20 cellular contexts compared by ENCODE assay signal in genomic region chr17:70968302-70968701, GRCh38.
DNase-seq lines count a peak whose midpoint lies in the region; ATAC-seq and TF ChIP-seq lines count a peak whose summit lies in the region.
"Had no signal": no experiment of that assay in that cellular context is flagged by ENCODE, and none has a peak within 500 bp of the region (broad histone marks: within the 10 kb centered on the region; RNA-seq: fewer than 3 reads in every experiment).

No MANE protein-coding gene starts in this region.

- no peak overlapping the region for H2BK12ac ChIP-seq in mesenchymal stem cell (ENCODE audit: low read length in 2 of 2)

- no peak overlapping the region for H4K91ac ChIP-seq in mesenchymal stem cell (ENCODE audit: low read length)

- H3K9me3 ChIP-seq in mesenchymal stem cell (ENCODE audit: control insufficient read depth, low read length), result peaks cover 33% of the 10 kb centered on the region
- H3K9me3 ChIP-seq: BE2C had no signal

- no peak overlapping the region for H3K18ac ChIP-seq in mesenchymal stem cell (ENCODE audit: low read depth in 1 of 2, low read length in 2 of 2)

- no peak for TF ChIP-seq CTCF in choroid plexus epithelial cell (conservative IDR thresholded peaks at IDR 0.05; ENCODE audit: low read depth, low read length)

- H3K4me3 ChIP-seq in choroid plexus epithelial cell (ENCODE audit: low read depth, low read length) (no peak overlapping the region), mesenchymal stem cell (ENCODE audit: insufficient read depth in 1 of 2, low read depth in 1 of 2, low read length in 2 of 2) (no peak overlapping the region)

- no peak overlapping the region for H3K23ac ChIP-seq in mesenchymal stem cell (ENCODE audit: low read length in 2 of 2)

- no peak for ATAC-seq in HG02571 (IDR thresholded peaks at IDR 0.05; ENCODE audit: unreplicated experiment)
- ATAC-seq: Panc1, Right ventricle myocardium inferior had no signal

- no peak overlapping the region for H4K8ac ChIP-seq in mesenchymal stem cell (ENCODE audit: low read length)

- H3K14ac ChIP-seq in mesenchymal stem cell (ENCODE audit: low read length in 2 of 2), result no peak overlapping the region

- H3K4me1 ChIP-seq in mesenchymal stem cell (ENCODE audit: control insufficient read depth, insufficient read depth, low read depth, low read length), result no peaks in the 10 kb centered on the region
- H3K4me1 ChIP-seq: BE2C had no signal

- DNase-seq in DMS53 (lab: John Stamatoyannopoulos, UW) (peak; percentile 18), DMS53 treated with DMSO at 0.1 percent for 48 hours (lab: John Stamatoyannopoulos, UW; ENCODE audit: unreplicated experiment) (no peak), RPMI7951 (ENCODE audit: low read depth) (peak; percentile 32), choroid plexus epithelial cell (ENCODE audit: low read depth) (peak; percentile 61), mesenchymal stem cell (peak; percentile 79), NCI-H82 (lab: John Stamatoyannopoulos, UW) (no peak), NCI-H345 (lab: John Stamatoyannopoulos, UW) (no peak)
- DNase-seq: BE2C; CD4-positive, CD25-positive, alpha-beta regulatory T cell; COR-L47; DMS 273 treated with DMSO at 0.1 percent for 48 hours; H9; Kasumi-1; NCI-H1105 treated with DMSO at 0.1 percent for 48 hours; NCI-H1694; NCI-H510A treated with DMSO at 0.1 percent for 48 hours had no signal

- no peak overlapping the region for H2AFZ ChIP-seq in mesenchymal stem cell (ENCODE audit: low read depth, low read length)

- H3K27me3 ChIP-seq in mesenchymal stem cell (ENCODE audit: control insufficient read depth in 1 of 2, insufficient read depth in 1 of 2, low read length in 2 of 2), result no peaks in the 10 kb centered on the region
- H3K27me3 ChIP-seq: BE2C had no signal

- WGBS in mesenchymal stem cell, result no CpG with 5 or more reads among the region's 3 CpGs

- H2BK5ac ChIP-seq in mesenchymal stem cell (ENCODE audit: low read depth, low read length, poor library complexity, severe bottlenecking), result no peak overlapping the region

- H3K79me1 ChIP-seq in mesenchymal stem cell (replicated peaks; ENCODE audit: low read length, poor library complexity, severe bottlenecking), result no peaks in the 10 kb centered on the region

- H3K36me3 ChIP-seq in mesenchymal stem cell (ENCODE audit: control insufficient read depth in 1 of 2, insufficient read depth in 2 of 2, low read depth in 1 of 2, low read length in 2 of 2), result no peaks in the 10 kb centered on the region
- H3K36me3 ChIP-seq: BE2C had no signal

- H3K27ac ChIP-seq in mesenchymal stem cell (ENCODE audit: low read length, poor library complexity, severe bottlenecking), result no peak overlapping the region
- H3K27ac ChIP-seq: 22Rv1 had no signal

- no peak overlapping the region for H3K4ac ChIP-seq in mesenchymal stem cell (ENCODE audit: low read depth in 1 of 2, low read length in 2 of 2)

- no peak overlapping the region for H2BK15ac ChIP-seq in mesenchymal stem cell (ENCODE audit: low read depth, poor library complexity, severe bottlenecking)

- H3K4me2 ChIP-seq in mesenchymal stem cell (ENCODE audit: low read length, poor library complexity, severe bottlenecking), result no peak overlapping the region

- H3K9ac ChIP-seq in mesenchymal stem cell (ENCODE audit: low read length), result no peak overlapping the region

- H2BK120ac ChIP-seq in mesenchymal stem cell (ENCODE audit: low read depth, low read length), result no peak overlapping the region

- no peak overlapping the region for H2AK5ac ChIP-seq in mesenchymal stem cell (ENCODE audit: low read length, severe bottlenecking)

Comparison
In these comparisons a context has a peak if more than half of its experiments do, and no peak if none do; other contexts are left out.
1. DNase-seq: peak in DMS53 (single experiment), RPMI7951 (single experiment), choroid plexus epithelial cell (single experiment) and mesenchymal stem cell (single experiment); none in DMS53 treated with DMSO at 0.1 percent for 48 hours (single experiment), NCI-H82 (single experiment) and NCI-H345 (single experiment).